ENCODE assay signal across 14 cellular contexts in genomic region chr2:235773188-235773928, GRCh38.
"Had no signal": no experiment of that assay in that cellular context is flagged by ENCODE, and none has a peak within 500 bp of the region (broad histone marks: within the 10 kb centered on the region; RNA-seq: fewer than 3 reads in every experiment).

No MANE protein-coding gene starts in this region.

- H3K4me3 Mint-ChIP-seq: activated CD4-positive, alpha-beta T cell treated with anti-CD3 and anti-CD28 coated beads, Interleukin-2, amount 10 ng/mL, durations not matched to agents 24 days and 14 days; activated naive CD4-positive, alpha-beta T cell treated with anti-CD3 and anti-CD28 coated beads for 36 hours; neural crest cell had no signal

- H3K27me3 Mint-ChIP-seq: activated CD4-positive, alpha-beta T cell treated with anti-CD3 and anti-CD28 coated beads, Interleukin-2, amount 10 ng/mL, durations not matched to agents 24 days and 14 days had no signal

- H3K4me1 Mint-ChIP-seq: activated CD4-positive, alpha-beta T cell treated with anti-CD3 and anti-CD28 coated beads, Interleukin-2, amount 10 ng/mL, durations not matched to agents 24 days and 14 days had no signal

- H3K9me3 Mint-ChIP-seq: activated CD4-positive, alpha-beta T cell treated with anti-CD3 and anti-CD28 coated beads, Interleukin-2, amount 10 ng/mL, durations not matched to agents 24 days and 14 days; activated naive CD4-positive, alpha-beta T cell treated with anti-CD3 and anti-CD28 coated beads for 36 hours; neural crest cell had no signal

- H3K27ac Mint-ChIP-seq: activated CD4-positive, alpha-beta T cell treated with anti-CD3 and anti-CD28 coated beads, Interleukin-2, amount 10 ng/mL, durations not matched to agents 24 days and 14 days; activated naive CD4-positive, alpha-beta T cell treated with anti-CD3 and anti-CD28 coated beads for 36 hours had no signal

- DNase-seq: activated CD4-positive, alpha-beta T cell treated with anti-CD3 and anti-CD28 coated beads, Interleukin-2, amount 10 ng/mL, durations not matched to agents 24 days and 14 days; activated CD8-positive, alpha-beta memory T cell treated with anti-CD3 and anti-CD28 coated beads for 24 hours; activated naive CD4-positive, alpha-beta T cell treated with anti-CD3 and anti-CD28 coated beads for 36 hours; central memory CD4-positive, alpha-beta T cell; cortex of kidney; kidney; stimulated activated CD4-positive, alpha-beta T cell treated with anti-CD3 and anti-CD28 coated beads, Interleukin-4, amount 100 ng/mL, for 1 hour; stimulated activated CD8-positive, alpha-beta memory T cell treated with anti-CD3 and anti-CD28 coated beads, Interleukin-4, amount 100 ng/mL, for 48 hours; stimulated activated naive CD8-positive, alpha-beta T cell treated with anti-CD3 and anti-CD28 coated beads, Interleukin-15, Interleukin-2, amounts not matched to agents 100 U/mL and 50 U/mL, for 24 hours; T1000; testis; WERI-Rb-1 had no signal

- ATAC-seq: pancreas; stimulated activated naive CD8-positive, alpha-beta T cell treated with anti-CD3 and anti-CD28 coated beads, Interleukin-15, Interleukin-2, amounts not matched to agents 100 U/mL and 50 U/mL, for 24 hours had no signal
